ENCODE assay signal across 28 cellular contexts in the genomic region with DNA sequence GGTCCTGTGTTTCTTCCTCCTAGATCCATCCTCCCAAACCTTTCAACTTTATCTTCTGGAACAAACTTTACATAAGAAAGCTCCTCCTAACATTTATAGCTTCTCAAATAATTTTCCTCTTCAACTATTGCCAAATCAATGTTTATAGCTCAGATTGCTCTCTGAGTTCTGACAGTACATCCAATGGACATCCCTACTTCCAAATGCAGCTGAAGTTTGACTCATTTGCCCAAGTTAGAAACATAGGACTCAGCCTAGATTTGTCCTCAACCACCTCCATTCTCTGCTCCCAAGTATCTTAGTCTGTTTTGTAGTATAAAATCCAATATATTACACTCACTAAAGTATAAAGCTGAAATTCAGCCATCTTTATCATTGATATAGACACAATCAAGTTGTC.
"Had no signal": no experiment of that assay in that cellular context is flagged by ENCODE, and none has a peak within 500 bp of the region (broad histone marks: within the 10 kb centered on the region; RNA-seq: fewer than 3 reads in every experiment).

No MANE protein-coding gene starts in this region.

- H3K4me3 ChIP-seq: psoas muscle, right lobe of liver, sigmoid colon, skin epidermis, smooth muscle cell, spleen, suprapubic skin, testis, tibial artery, transverse colon, upper lobe of right lung, uterus had no signal

- H3K79me2 ChIP-seq: parathyroid adenoma had no signal

- H3K4me2 ChIP-seq: smooth muscle cell had no signal

- DNase-seq: naive thymus-derived CD8-positive, alpha-beta T cell; nephron progenitor cell; nucleus accumbens; posterior cingulate gyrus; psoas muscle; right cardiac atrium; right lobe of liver; sigmoid colon; spleen; stimulated activated CD4-positive, alpha-beta T cell treated with anti-CD3 and anti-CD28 coated beads, Interleukin-12 subunit alpha, Interleukin-12 subunit beta, amount 100 ng/mL, for 4 hours; stimulated activated CD4-positive, alpha-beta T cell treated with anti-CD3 and anti-CD28 coated beads, Interleukin-1b, Interleukin-23, amount 100 ng/mL, for 48 hours; stimulated activated CD4-positive, alpha-beta T cell treated with anti-CD3 and anti-CD28 coated beads, Interleukin-4, amount 100 ng/mL, for 1 hour; stimulated activated CD4-positive, alpha-beta T cell treated with anti-CD3 and anti-CD28 coated beads, Interleukin-4, amount 100 ng/mL, for 4 hours; stimulated activated CD8-positive, alpha-beta memory T cell treated with anti-CD3 and anti-CD28 coated beads, Interleukin-4, amount 100 ng/mL, for 48 hours; stimulated activated naive CD4-positive, alpha-beta T cell; stimulated activated naive CD8-positive, alpha-beta T cell treated with anti-CD3 and anti-CD28 coated beads, Interleukin-15, amount 100 ng/mL, for 72 hours; stimulated activated naive CD8-positive, alpha-beta T cell treated with anti-CD3 and anti-CD28 coated beads, Interleukin-15, Interleukin-2, amounts not matched to agents 100 U/mL and 50 U/mL, for 24 hours; substantia nigra; testis; tibial artery; transverse colon; upper lobe of right lung; uterus had no signal

- H3K4me1 ChIP-seq: parathyroid adenoma, spleen, testis had no signal

- H3K27ac ChIP-seq: neutrophil, parathyroid adenoma, psoas muscle, right lobe of liver, sigmoid colon, skin epidermis, spleen, suprapubic skin, testis, tibial artery, transverse colon, upper lobe of right lung, uterus had no signal

- H3K9me3 ChIP-seq: neutrophil, psoas muscle, right lobe of liver, sigmoid colon, spleen, suprapubic skin, testis, tibial artery, transverse colon, upper lobe of right lung, uterus had no signal

- H3K36me3 ChIP-seq: neutrophil, right lobe of liver, sigmoid colon, spleen, suprapubic skin, tibial artery, transverse colon, upper lobe of right lung, uterus had no signal

- H3K27me3 ChIP-seq: neutrophil, right lobe of liver, sigmoid colon, spleen, suprapubic skin, testis, tibial artery, transverse colon, upper lobe of right lung, uterus had no signal

- H2AFZ ChIP-seq: parathyroid adenoma had no signal

- H3K9ac ChIP-seq: parathyroid adenoma had no signal
